Comparison of ENCODE assay signal across 2 cellular contexts in the genomic region with DNA sequence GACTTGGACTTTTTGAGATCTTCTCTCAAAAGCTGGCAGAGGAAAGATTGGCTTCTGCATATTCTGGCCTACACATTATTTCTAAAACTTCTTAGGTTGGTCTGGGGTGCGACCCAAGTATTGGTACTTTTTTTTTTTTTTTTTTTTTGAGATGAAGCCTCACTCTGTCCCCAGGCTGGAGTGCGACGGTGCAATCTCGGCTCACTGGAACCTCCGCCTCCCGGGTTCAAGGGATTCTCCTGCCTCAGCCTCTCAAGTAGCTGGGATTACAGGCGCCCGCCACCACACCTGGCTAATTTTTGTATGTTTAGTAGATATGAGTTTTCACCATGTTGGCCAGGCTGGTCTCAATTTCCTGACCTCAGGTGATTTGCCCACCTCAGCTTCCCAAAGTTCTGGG. TPM values are rescaled to one million over a fixed set of nuclear protein-coding genes. Genes with fewer than 3 reads are reported as not detected.
DNase-seq lines count a peak whose midpoint lies in the region; ATAC-seq and TF ChIP-seq lines count a peak whose summit lies in the region.
"Not testable (repeated sequence)": the region's sequence is repeated elsewhere in the genome, so short reads cannot be mapped to it uniquely, and the experiment has no call there.

No MANE protein-coding gene starts in this region.

- not testable (repeated sequence) for H3K9me3 ChIP-seq in T-helper 17 cell (ENCODE audit: control insufficient read depth, low read length, poor library complexity, severe bottlenecking); endodermal cell (ENCODE audit: control insufficient read depth, low read length)

- H3K4me1 Mint-ChIP-seq in T-helper 17 cell, endodermal cell: not testable (repeated sequence)

- H3K27ac Mint-ChIP-seq in T-helper 17 cell: peak overlapping the region; percentile 9
- H3K27ac Mint-ChIP-seq in endodermal cell: not testable (repeated sequence)

- not testable (repeated sequence) for H3K36me3 ChIP-seq in endodermal cell (ENCODE audit: control insufficient read depth, insufficient read depth, low read length)

- H3K9me3 Mint-ChIP-seq in endodermal cell: not testable (repeated sequence)

- ATAC-seq in T-helper 17 cell: not testable (repeated sequence)

- H3K4me3 Mint-ChIP-seq in T-helper 17 cell, endodermal cell: not testable (repeated sequence)

- H3K27ac ChIP-seq in endodermal cell (ENCODE audit: low read depth, low read length): not testable (repeated sequence)

- TF ChIP-seq CTCF in endodermal cell (conservative IDR thresholded peaks at IDR 0.05): not testable (repeated sequence)

- H3K4me3 ChIP-seq in endodermal cell (ENCODE audit: low read length): not testable (repeated sequence)

- H3K36me3 Mint-ChIP-seq in T-helper 17 cell (ENCODE audit: low read depth); endodermal cell (ENCODE audit: low read depth): not testable (repeated sequence)

- not testable (repeated sequence) for DNase-seq in T-helper 17 cell
- DNase-seq in endodermal cell: peak; percentile 19

- H3K27me3 ChIP-seq in endodermal cell (ENCODE audit: control insufficient read depth, insufficient read depth, low read length, poor library complexity, severe bottlenecking): not testable (repeated sequence)

- WGBS in endodermal cell (ENCODE audit: insufficient coverage in 1 of 2, insufficient read length in 1 of 2), 2 experiments: 96 to 100% methylated on average over 3 to 8 of the region's 8 CpGs

- not testable (repeated sequence) for H3K27me3 Mint-ChIP-seq in T-helper 17 cell; endodermal cell (ENCODE audit: insufficient read depth)

- not testable (repeated sequence) for H3K4me1 ChIP-seq in endodermal cell (ENCODE audit: control insufficient read depth, insufficient read depth, low read length)

- not testable (repeated sequence) for H3K9ac ChIP-seq in endodermal cell (ENCODE audit: extremely low read depth, low read length, poor library complexity, severe bottlenecking)

RNA-seq across cellular contexts. Expression of a gene that starts 10.7 kb away (rescaled TPM):
- 1 to 10 TPM; 2.1 to 3.2 TPM for total RNA-seq in T-helper 17 cell
- total RNA-seq in endodermal cell: 1 to 10 TPM; 1.3 to 1.9 TPM
- 2.6 TPM for polyA plus RNA-seq in endodermal cell (2013, experiment 1 of 2)
- polyA plus RNA-seq in endodermal cell (2013, experiment 2 of 2): 2.6 TPM

RNA-seq across cellular contexts. Expression of a gene that starts 50.0 kb away (rescaled TPM):
- total RNA-seq in T-helper 17 cell (10 to 100 TPM in 1 of 2 donors, 1 to 10 TPM in 1; 2.3 to 27.0 TPM), endodermal cell (under 1 TPM; 0.58 to 0.66 TPM)
- polyA plus RNA-seq in endodermal cell (2013, experiment 1 of 2): 1.3 TPM
- 1.5 TPM for polyA plus RNA-seq in endodermal cell (2013, experiment 2 of 2)
